Comparison of ENCODE assay signal across 1 cellular context in the genomic region with DNA sequence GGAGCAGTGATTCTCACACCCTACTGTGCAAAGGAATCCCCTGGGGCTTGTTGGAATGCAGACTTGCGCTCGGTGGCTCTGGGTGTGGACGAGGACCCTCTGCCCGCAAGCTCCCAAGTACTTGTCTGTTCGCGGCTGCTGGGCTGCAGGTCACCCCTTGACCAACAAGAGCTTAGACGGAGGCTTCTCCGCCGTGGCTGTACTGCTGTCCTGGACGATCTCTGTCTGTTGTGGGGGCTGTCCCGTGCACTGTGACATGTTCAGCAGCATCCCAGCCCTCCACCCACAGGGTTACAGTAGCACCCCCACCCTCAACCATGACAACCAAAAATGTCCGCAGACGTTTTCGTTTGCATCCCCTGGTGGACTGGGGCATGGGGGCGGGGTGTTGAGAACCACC.
TF ChIP-seq lines count a peak whose summit lies in the region.

No MANE protein-coding gene starts in this region.

TF ChIP-seq in A549, 52 proteins besides CTCF, POLR2A, EP300 and RAD21 (continued from another document):
- TF ChIP-seq BCL3 (IDR thresholded peaks at IDR 0.05) = no peak
TF ChIP-seq in A549: peak in this region for 0.
